1 cellular context compared by ENCODE assay signal in genomic region chr22:37032535-37033460, GRCh38.
TF ChIP-seq lines count a peak whose summit lies in the region.

No MANE protein-coding gene starts in this region.

TF ChIP-seq in HepG2, 621 proteins besides CTCF, POLR2A, EP300 and RAD21 (continued from another document and continues in another):
- TF ChIP-seq ISX (CRISPR knock-in tag; conservative IDR thresholded peaks at IDR 0.05) (no peak), NPAS2 (CRISPR knock-in tag; IDR thresholded peaks at IDR 0.05; ENCODE audit: borderline replicate concordance) (no peak), TCF12 (IDR thresholded peaks at IDR 0.05) (no peak), TCF12 (CRISPR knock-in tag; IDR thresholded peaks at IDR 0.05) (peak; percentile 98), FOXJ3 (CRISPR knock-in tag; IDR thresholded peaks at IDR 0.05; ENCODE audit: borderline replicate concordance) (peak; percentile 99), ARID3A (IDR thresholded peaks at IDR 0.05; ENCODE audit: low read depth, low read length) (peak; percentile 85), KDM6A (CRISPR knock-in tag; IDR thresholded peaks at IDR 0.05; ENCODE audit: low read depth) (peak; percentile 95), ZNF770 (CRISPR knock-in tag; IDR thresholded peaks at IDR 0.05) (peak; percentile 78; the same call in 1 of the 2 replicates), ZBTB25 (CRISPR knock-in tag; IDR thresholded peaks at IDR 0.05) (peak; percentile 92), HINFP (CRISPR knock-in tag; IDR thresholded peaks at IDR 0.05; ENCODE audit: low read depth) (no peak), ARHGAP35 (CRISPR knock-in tag; IDR thresholded peaks at IDR 0.05; ENCODE audit: borderline replicate concordance) (peak; percentile 45), TEAD2 (CRISPR knock-in tag; IDR thresholded peaks at IDR 0.05) (no peak), PLSCR1 (CRISPR knock-in tag; IDR thresholded peaks at IDR 0.05; ENCODE audit: borderline replicate concordance) (no peak; the same call in 1 of the 2 replicates), PHF20 (CRISPR knock-in tag; IDR thresholded peaks at IDR 0.05) (peak; percentile 40; the same call in 1 of the 2 replicates), GATA4 (IDR thresholded peaks at IDR 0.05; ENCODE audit: borderline replicate concordance, low read depth) (peak; percentile 95), ZBTB3 (CRISPR knock-in tag; IDR thresholded peaks at IDR 0.05; ENCODE audit: borderline replicate concordance, low read depth) (peak; percentile 38; the same call in 1 of the 2 replicates), TCF7 (IDR thresholded peaks at IDR 0.05; ENCODE audit: low read depth) (peak; percentile 96), HDAC1 (CRISPR knock-in tag; IDR thresholded peaks at IDR 0.05) (peak; percentile 97), BCL6 (CRISPR knock-in tag; IDR thresholded peaks at IDR 0.05) (peak; percentile 93), ELF4 (CRISPR knock-in tag; IDR thresholded peaks at IDR 0.05; ENCODE audit: borderline replicate concordance) (peak; percentile 72; the same call in 1 of the 2 replicates), ZNF7 (CRISPR knock-in tag; IDR thresholded peaks at IDR 0.05) (no peak), SMAD1 (CRISPR knock-in tag; IDR thresholded peaks at IDR 0.05; ENCODE audit: borderline replicate concordance, low read depth) (no peak), TSC22D2 (CRISPR knock-in tag; IDR thresholded peaks at IDR 0.05; ENCODE audit: borderline replicate concordance) (0 out of 2 replicates have a peak, but pooled peaks have one; percentile 37), BORCS8-MEF2B (CRISPR knock-in tag; IDR thresholded peaks at IDR 0.05) (peak; percentile 87), KDM1A (CRISPR knock-in tag; IDR thresholded peaks at IDR 0.05) (peak; percentile 100), ZNF513 (CRISPR knock-in tag; conservative IDR thresholded peaks at IDR 0.05) (no peak), ZNF609 (CRISPR knock-in tag; IDR thresholded peaks at IDR 0.05; ENCODE audit: borderline replicate concordance) (peak; percentile 97), ZBTB14 (CRISPR knock-in tag; IDR thresholded peaks at IDR 0.05) (no peak), NR2C2 (CRISPR knock-in tag; IDR thresholded peaks at IDR 0.05; ENCODE audit: borderline replicate concordance) (peak; percentile 96), CENPX (CRISPR knock-in tag; IDR thresholded peaks at IDR 0.05) (no peak), MBD4 (IDR thresholded peaks at IDR 0.05; ENCODE audit: borderline replicate concordance, low read length) (peak; percentile 50), YEATS2 (CRISPR knock-in tag; IDR thresholded peaks at IDR 0.05; ENCODE audit: borderline replicate concordance) (peak; percentile 85), MAFK (conservative IDR thresholded peaks at IDR 0.05 in 1 of 2, IDR thresholded peaks at IDR 0.05 in 1 of 2; ENCODE audit: low read length in 2 of 2) (peak; percentile 47 to 50), FLYWCH1 (CRISPR knock-in tag; IDR thresholded peaks at IDR 0.05) (no peak), TBP (CRISPR knock-in tag; IDR thresholded peaks at IDR 0.05) (no peak), PRMT3 (CRISPR knock-in tag; IDR thresholded peaks at IDR 0.05; ENCODE audit: borderline replicate concordance, low read depth) (no peak), DRAP1 (CRISPR knock-in tag; IDR thresholded peaks at IDR 0.05) (peak; percentile 90), ZBTB20 (CRISPR knock-in tag; IDR thresholded peaks at IDR 0.05; ENCODE audit: borderline replicate concordance, low read depth) (peak; percentile 96), TEF (CRISPR knock-in tag; IDR thresholded peaks at IDR 0.05) (no peak), SSRP1 (CRISPR knock-in tag; IDR thresholded peaks at IDR 0.05) (peak; percentile 99; the same call in 1 of the 2 replicates), TRIM22 (IDR thresholded peaks at IDR 0.05) (no peak), ZBTB7B (CRISPR knock-in tag; IDR thresholded peaks at IDR 0.05) (peak; percentile 100), NFYB (CRISPR knock-in tag; IDR thresholded peaks at IDR 0.05) (peak; percentile 38; the same call in 1 of the 2 replicates), ZC3H13 (CRISPR knock-in tag; IDR thresholded peaks at IDR 0.05) (peak; percentile 60; the same call in 1 of the 2 replicates), ZNF83 (CRISPR knock-in tag; IDR thresholded peaks at IDR 0.05; ENCODE audit: borderline replicate concordance) (no peak), ZSCAN31 (CRISPR knock-in tag; IDR thresholded peaks at IDR 0.05; ENCODE audit: low read depth) (peak; percentile 93)
